Comparison of ENCODE assay signal across 17 cellular contexts in the genomic region with DNA sequence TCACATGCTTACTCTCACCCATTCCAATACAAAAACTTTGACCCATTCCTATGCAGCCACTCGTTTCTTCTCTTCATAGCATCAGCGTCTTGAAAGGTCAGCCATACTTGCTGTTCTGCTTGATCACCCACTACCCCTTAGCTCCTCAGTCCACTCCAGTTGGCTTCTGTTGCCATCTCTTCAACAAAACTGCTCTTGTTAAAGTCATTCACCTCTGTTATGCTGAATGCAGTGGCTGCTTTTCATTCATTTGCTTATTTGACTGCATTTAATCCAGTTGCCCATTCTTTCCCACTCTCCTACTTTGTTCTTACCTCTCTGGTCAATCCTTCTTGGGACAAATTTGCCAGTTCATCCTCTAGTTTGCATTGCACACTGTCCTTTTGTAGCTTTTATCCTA. TPM values are rescaled to one million over a fixed set of nuclear protein-coding genes. Genes with fewer than 3 reads are reported as not detected.
DNase-seq lines count a peak whose midpoint lies in the region; ATAC-seq and TF ChIP-seq lines count a peak whose summit lies in the region.
"Had no signal": no experiment of that assay in that cellular context is flagged by ENCODE, and none has a peak within 500 bp of the region (broad histone marks: within the 10 kb centered on the region; RNA-seq: fewer than 3 reads in every experiment).

No MANE protein-coding gene starts in this region.

- H3K27me3 ChIP-seq in GM23338 (ENCODE audit: insufficient read depth) = no peaks in the 10 kb centered on the region
- no peaks in the 10 kb centered on the region for H3K27me3 ChIP-seq in HUES48 (ENCODE audit: control insufficient read depth, insufficient read depth, low read length)

- H4K20me1 ChIP-seq in GM23338 (replicated peaks; ENCODE audit: insufficient read depth) = no peaks in the 10 kb centered on the region

- peaks cover 7% of the 10 kb centered on the region for H3K4me1 ChIP-seq in GM23338 (ENCODE audit: insufficient read depth)
- peaks cover 14% of the 10 kb centered on the region for H3K4me1 ChIP-seq in HUES48 (ENCODE audit: control insufficient read depth, insufficient read depth, low read length)

- no peak overlapping the region for H3K9ac ChIP-seq in HUES48 (ENCODE audit: low read depth, low read length)

- DNase-seq in GM23338 (ENCODE audit: low spot score) = peak; percentile 58
- peak; percentile 56 for DNase-seq in iPS DF 19.7 (ENCODE audit: low read depth, low spot score)
- peak; percentile 19 for DNase-seq in iPS-NIHi11 (ENCODE audit: low spot score)
- DNase-seq in stimulated activated CD8-positive, alpha-beta memory T cell treated with anti-CD3 and anti-CD28 coated beads, Interleukin-4, amount 100 ng/mL, for 48 hours = no peak
- DNase-seq: C1 segment of cervical spinal cord; Calu3; CD4-positive, alpha-beta T cell; DMS79; HCEC 1CT; HFFc6; IMR-90; KBM-7 had no signal

- no peaks in the 10 kb centered on the region for H3K9me3 Mint-ChIP-seq in GM23338
- H3K9me3 Mint-ChIP-seq: CD4-positive, alpha-beta T cell; HFFc6 had no signal

- no peak overlapping the region for H2AFZ ChIP-seq in GM23338

- H3K36me3 Mint-ChIP-seq in GM23338 (ENCODE audit: low read depth) = peaks cover 20% of the 10 kb centered on the region; the same call in 2 of the 3 replicates

- ATAC-seq in GM23338 (peak; percentile 96), GM18517 (IDR thresholded peaks at IDR 0.05; ENCODE audit: unreplicated experiment) (no peak), GM21529 (IDR thresholded peaks at IDR 0.05; ENCODE audit: unreplicated experiment) (no peak), HG03025 (IDR thresholded peaks at IDR 0.05; ENCODE audit: low FRiP score, unreplicated experiment) (no peak)

- peaks cover 15% of the 10 kb centered on the region for H3K4me1 Mint-ChIP-seq in GM23338
- H3K4me1 Mint-ChIP-seq: B cell had no signal

- H3F3A ChIP-seq in GM23338 (replicated peaks; ENCODE audit: low read depth) = no peaks in the 10 kb centered on the region

- no peaks in the 10 kb centered on the region for H3K79me2 ChIP-seq in GM23338 (replicated peaks; ENCODE audit: insufficient read depth)

- H3K4me2 ChIP-seq in GM23338 = peak overlapping the region; percentile 31; the same call in 1 of the 2 replicates

- H3K27ac ChIP-seq in GM23338 (ENCODE audit: low read depth) (0 out of 2 replicates have a peak overlapping the region, but pooled peaks have one; percentile 0), HUES48 (ENCODE audit: low read depth, low read length) (peak overlapping the region; percentile 48)

- H3K36me3 ChIP-seq in GM23338 (ENCODE audit: insufficient read depth) (no peaks in the 10 kb centered on the region), HUES48 (ENCODE audit: control insufficient read depth, insufficient read depth, low read length) (peaks cover 23% of the 10 kb centered on the region; the same call in 1 of the 2 replicates)

- H3K27ac Mint-ChIP-seq in GM23338 = peak overlapping the region; percentile 89
- H3K27ac Mint-ChIP-seq: B cell; CD4-positive, alpha-beta T cell; HFFc6 had no signal

- H3K4me3 ChIP-seq in GM23338 (no peak overlapping the region), HUES48 (ENCODE audit: low read depth, low read length) (0 out of 2 replicates have a peak overlapping the region, but pooled peaks have one; percentile 16)

- H3K27me3 Mint-ChIP-seq in GM23338 (ENCODE audit: insufficient read depth, low read depth, poor library complexity) = peaks cover 1% of the 10 kb centered on the region
- H3K27me3 Mint-ChIP-seq: B cell; CD4-positive, alpha-beta T cell had no signal

- TF ChIP-seq CTCF in GM23338 (conservative IDR thresholded peaks at IDR 0.05; ENCODE audit: low read depth in 2 of 2) = no peak

- no peaks in the 10 kb centered on the region for H3K9me2 ChIP-seq in GM23338 (ENCODE audit: insufficient read depth)

- H3K9me3 ChIP-seq in HUES48 (ENCODE audit: control insufficient read depth, insufficient read depth, low read length) = no peaks in the 10 kb centered on the region

- H3K4me3 Mint-ChIP-seq in GM23338 = peak overlapping the region; percentile 3; the same call in 2 of the 3 replicates
- H3K4me3 Mint-ChIP-seq: B cell; CD4-positive, alpha-beta T cell; HFFc6 had no signal

TF ChIP-seq in GM23338, 12 proteins besides CTCF, POLR2A, EP300 and RAD21:
- TF ChIP-seq, protein P1, sequence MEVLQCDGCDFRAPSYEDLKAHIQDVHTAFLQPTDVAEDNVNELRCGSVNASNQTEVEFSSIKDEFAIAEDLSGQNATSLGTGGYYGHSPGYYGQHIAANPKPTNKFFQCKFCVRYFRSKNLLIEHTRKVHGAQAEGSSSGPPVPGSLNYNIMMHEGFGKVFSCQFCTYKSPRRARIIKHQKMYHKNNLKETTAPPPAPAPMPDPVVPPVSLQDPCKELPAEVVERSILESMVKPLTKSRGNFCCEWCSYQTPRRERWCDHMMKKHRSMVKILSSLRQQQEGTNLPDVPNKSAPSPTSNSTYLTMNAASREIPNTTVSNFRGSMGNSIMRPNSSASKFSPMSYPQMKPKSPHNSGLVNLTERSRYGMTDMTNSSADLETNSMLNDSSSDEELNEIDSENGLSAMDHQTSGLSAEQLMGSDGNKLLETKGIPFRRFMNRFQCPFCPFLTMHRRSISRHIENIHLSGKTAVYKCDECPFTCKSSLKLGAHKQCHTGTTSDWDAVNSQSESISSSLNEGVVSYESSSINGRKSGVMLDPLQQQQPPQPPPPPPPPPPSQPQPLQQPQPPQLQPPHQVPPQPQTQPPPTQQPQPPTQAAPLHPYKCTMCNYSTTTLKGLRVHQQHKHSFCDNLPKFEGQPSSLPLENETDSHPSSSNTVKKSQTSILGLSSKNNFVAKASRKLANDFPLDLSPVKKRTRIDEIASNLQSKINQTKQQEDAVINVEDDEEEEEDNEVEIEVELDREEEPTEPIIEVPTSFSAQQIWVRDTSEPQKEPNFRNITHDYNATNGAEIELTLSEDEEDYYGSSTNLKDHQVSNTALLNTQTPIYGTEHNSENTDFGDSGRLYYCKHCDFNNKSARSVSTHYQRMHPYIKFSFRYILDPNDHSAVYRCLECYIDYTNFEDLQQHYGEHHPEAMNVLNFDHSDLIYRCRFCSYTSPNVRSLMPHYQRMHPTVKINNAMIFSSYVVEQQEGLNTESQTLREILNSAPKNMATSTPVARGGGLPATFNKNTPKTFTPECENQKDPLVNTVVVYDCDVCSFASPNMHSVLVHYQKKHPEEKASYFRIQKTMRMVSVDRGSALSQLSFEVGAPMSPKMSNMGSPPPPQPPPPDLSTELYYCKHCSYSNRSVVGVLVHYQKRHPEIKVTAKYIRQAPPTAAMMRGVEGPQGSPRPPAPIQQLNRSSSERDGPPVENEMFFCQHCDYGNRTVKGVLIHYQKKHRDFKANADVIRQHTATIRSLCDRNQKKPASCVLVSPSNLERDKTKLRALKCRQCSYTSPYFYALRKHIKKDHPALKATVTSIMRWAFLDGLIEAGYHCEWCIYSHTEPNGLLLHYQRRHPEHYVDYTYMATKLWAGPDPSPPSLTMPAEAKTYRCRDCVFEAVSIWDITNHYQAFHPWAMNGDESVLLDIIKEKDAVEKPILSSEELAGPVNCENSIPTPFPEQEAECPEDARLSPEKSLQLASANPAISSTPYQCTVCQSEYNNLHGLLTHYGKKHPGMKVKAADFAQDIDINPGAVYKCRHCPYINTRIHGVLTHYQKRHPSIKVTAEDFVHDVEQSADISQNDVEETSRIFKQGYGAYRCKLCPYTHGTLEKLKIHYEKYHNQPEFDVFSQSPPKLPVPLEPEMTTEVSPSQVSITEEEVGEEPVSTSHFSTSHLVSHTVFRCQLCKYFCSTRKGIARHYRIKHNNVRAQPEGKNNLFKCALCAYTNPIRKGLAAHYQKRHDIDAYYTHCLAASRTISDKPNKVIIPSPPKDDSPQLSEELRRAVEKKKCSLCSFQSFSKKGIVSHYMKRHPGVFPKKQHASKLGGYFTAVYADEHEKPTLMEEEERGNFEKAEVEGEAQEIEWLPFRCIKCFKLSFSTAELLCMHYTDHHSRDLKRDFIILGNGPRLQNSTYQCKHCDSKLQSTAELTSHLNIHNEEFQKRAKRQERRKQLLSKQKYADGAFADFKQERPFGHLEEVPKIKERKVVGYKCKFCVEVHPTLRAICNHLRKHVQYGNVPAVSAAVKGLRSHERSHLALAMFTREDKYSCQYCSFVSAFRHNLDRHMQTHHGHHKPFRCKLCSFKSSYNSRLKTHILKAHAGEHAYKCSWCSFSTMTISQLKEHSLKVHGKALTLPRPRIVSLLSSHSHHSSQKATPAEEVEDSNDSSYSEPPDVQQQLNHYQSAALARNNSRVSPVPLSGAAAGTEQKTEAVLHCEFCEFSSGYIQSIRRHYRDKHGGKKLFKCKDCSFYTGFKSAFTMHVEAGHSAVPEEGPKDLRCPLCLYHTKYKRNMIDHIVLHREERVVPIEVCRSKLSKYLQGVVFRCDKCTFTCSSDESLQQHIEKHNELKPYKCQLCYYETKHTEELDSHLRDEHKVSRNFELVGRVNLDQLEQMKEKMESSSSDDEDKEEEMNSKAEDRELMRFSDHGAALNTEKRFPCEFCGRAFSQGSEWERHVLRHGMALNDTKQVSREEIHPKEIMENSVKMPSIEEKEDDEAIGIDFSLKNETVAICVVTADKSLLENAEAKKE (CRISPR knock-in tag; IDR thresholded peaks at IDR 0.05) = peak; percentile 92
- TF ChIP-seq EZH2phosphoT487 (IDR thresholded peaks at IDR 0.05; ENCODE audit: unreplicated experiment) (no peak), ZNF331 (CRISPR knock-in tag; IDR thresholded peaks at IDR 0.05; ENCODE audit: low read depth) (no peak), EZH2 (IDR thresholded peaks at IDR 0.05; ENCODE audit: low read depth, unreplicated experiment) (no peak), POLR2AphosphoS5 (IDR thresholded peaks at IDR 0.05; ENCODE audit: low read depth) (no peak), JUNB (IDR thresholded peaks at IDR 0.05; ENCODE audit: unreplicated experiment) (no peak)
- TF ChIP-seq, protein P2, sequence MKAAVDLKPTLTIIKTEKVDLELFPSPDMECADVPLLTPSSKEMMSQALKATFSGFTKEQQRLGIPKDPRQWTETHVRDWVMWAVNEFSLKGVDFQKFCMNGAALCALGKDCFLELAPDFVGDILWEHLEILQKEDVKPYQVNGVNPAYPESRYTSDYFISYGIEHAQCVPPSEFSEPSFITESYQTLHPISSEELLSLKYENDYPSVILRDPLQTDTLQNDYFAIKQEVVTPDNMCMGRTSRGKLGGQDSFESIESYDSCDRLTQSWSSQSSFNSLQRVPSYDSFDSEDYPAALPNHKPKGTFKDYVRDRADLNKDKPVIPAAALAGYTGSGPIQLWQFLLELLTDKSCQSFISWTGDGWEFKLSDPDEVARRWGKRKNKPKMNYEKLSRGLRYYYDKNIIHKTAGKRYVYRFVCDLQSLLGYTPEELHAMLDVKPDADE (IDR thresholded peaks at IDR 0.05) = no peak

RNA-seq across cellular contexts. Expression of a gene that starts 24.9 kb away (rescaled TPM):
- 13.6 and 15.7 TPM in 2 replicates for total RNA-seq in GM23338 (2014; rRNA removed; shearing (Covaris generic))
- 8.3 and 11.8 TPM in 2 replicates for polyA plus RNA-seq in GM23338 (2016; fragmentation: Nextera tagmentation; extraction: Ambion mirVana)
